Comparison of ENCODE assay signal across 37 cellular contexts in the genomic region with DNA sequence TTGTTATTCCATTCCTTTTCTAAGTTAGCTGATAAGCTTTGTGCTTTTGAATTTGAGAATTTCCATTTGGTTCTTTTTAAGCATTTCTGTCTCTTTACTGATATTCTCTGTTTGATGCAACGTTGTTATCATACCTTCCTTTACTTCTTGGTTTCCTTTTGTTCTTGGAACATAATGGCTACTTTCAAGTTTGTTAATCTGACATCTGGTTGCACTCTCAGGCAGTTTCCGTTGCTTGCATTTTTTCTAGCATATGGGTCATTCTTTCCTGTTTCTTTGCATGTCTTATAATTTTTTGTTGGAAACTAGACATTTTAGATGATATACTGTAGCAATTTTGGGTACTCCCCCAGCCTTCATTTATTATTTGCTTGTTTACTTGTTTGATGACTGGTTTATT. TPM values are rescaled to one million over a fixed set of nuclear protein-coding genes. Genes with fewer than 3 reads are reported as not detected.
DNase-seq lines count a peak whose midpoint lies in the region; ATAC-seq, FAIRE-seq and TF ChIP-seq lines count a peak whose summit lies in the region.
"Had no signal": no experiment of that assay in that cellular context is flagged by ENCODE, and none has a peak within 500 bp of the region (broad histone marks: within the 10 kb centered on the region; RNA-seq: fewer than 3 reads in every experiment).

No MANE protein-coding gene starts in this region.

- intact Hi-C loops in left ventricle myocardium inferior (cut with micrococcal nuclease) (no loop called here), heart right ventricle (cut with DNase I) (no loop called here), endothelial cell of umbilical vein (cut with micrococcal nuclease) (no loop called here), gastrocnemius medialis (cut with DNase I; ENCODE audit: low total_unique reads) (no loop called here)

- FAIRE-seq in endothelial cell of umbilical vein (lab: Jason Lieb, UNC), result peak; percentile 44
- FAIRE-seq: astrocyte, HepG2 had no signal

- in situ Hi-C loops in gastrocnemius medialis (cut with MboI; ENCODE audit: low sequenced_read_pairs in 4 of 4), result no loop called here

- dilution Hi-C loops in endothelial cell of umbilical vein (cut with MboI; ENCODE audit: extremely low pct_ligation_motif_present, low sequenced_read_pairs), result no loop called here

- H3K4me3 ChIP-seq in left ventricle myocardium inferior (no peak overlapping the region), heart right ventricle (no peak overlapping the region), endothelial cell of umbilical vein (replicated peaks in 1 of 3; ENCODE audit: insufficient read depth in 1 of 3, low read depth in 1 of 3, low read length in 3 of 3) (no peak overlapping the region), gastrocnemius medialis (no peak overlapping the region)
- H3K4me3 ChIP-seq: dorsolateral prefrontal cortex, HAP-1, hepatocyte, left lung, SJSA1, spleen, thyroid gland had no signal

- DNase-seq in left ventricle myocardium inferior (no peak), heart right ventricle (no peak), WTC11 (ENCODE audit: low spot score) (no peak), endothelial cell of umbilical vein (ENCODE audit: low read depth, low spot score) (peak; percentile 74), gastrocnemius medialis (no peak), EL (no peak), NCI-H1105 treated with DMSO at 0.1 percent for 48 hours (lab: John Stamatoyannopoulos, UW) (no peak)
- no peak for DNase-seq in NK-92 treated with Interleukin-12 subunit alpha and Interleukin-12 subunit beta, amount 100 ng/mL, for 24 hours (lab: John Stamatoyannopoulos, UW)
- DNase-seq: activated naive CD4-positive, alpha-beta T cell treated with Interleukin-2 at 50 U/mL for 16 hours; C1 segment of cervical spinal cord; Calu3; dorsolateral prefrontal cortex; immature natural killer cell; Kasumi-1; left lung; naive thymus-derived CD8-positive, alpha-beta T cell; NCI-H1694 treated with DMSO at 0.1 percent for 48 hours; NCI-H2171 treated with DMSO at 0.1 percent for 48 hours; NCI-H524; right cardiac atrium; spleen; stimulated activated CD4-positive, alpha-beta T cell treated with anti-CD3 and anti-CD28 coated beads, Interleukin-4, amount 100 ng/mL, for 1 hour; stimulated activated naive CD4-positive, alpha-beta T cell treated with Interleukin-2 at 50 U/mL for 16 hours; T-helper 17 cell; thyroid gland had no signal

- H3K36me3 ChIP-seq in left ventricle myocardium inferior (peaks cover 64% of the 10 kb centered on the region), heart right ventricle (peaks cover 4 to 94% (median 44%) of the 10 kb centered on the region in 9 donors), endothelial cell of umbilical vein (ENCODE audit: control insufficient read depth in 2 of 2, extremely low read depth in 1 of 2, insufficient read depth in 2 of 2, low read length in 2 of 2) (peaks cover 13 to 29% of the 10 kb centered on the region in 2 experiments), gastrocnemius medialis (peaks cover 0 to 53% of the 10 kb centered on the region in 2 donors)

- H3K27ac ChIP-seq in left ventricle myocardium inferior (replicated peaks) (peak overlapping the region; percentile 36), heart right ventricle (peak overlapping the region in 2 of 10 donors; percentile 14 to 58), endothelial cell of umbilical vein (ENCODE audit: insufficient read depth, low read depth, low read length) (no peak overlapping the region), gastrocnemius medialis (peak overlapping the region in 3 of 4 donors; percentile 16 to 53 (median 17))
- H3K27ac ChIP-seq: dorsolateral prefrontal cortex, hepatocyte, HL-60, left lung, SJSA1, spleen, thyroid gland, VCaP had no signal

- no peaks in the 10 kb centered on the region for H3K4me1 Mint-ChIP-seq in WTC11

- POLR2A ChIA-PET in WTC11 (lab: Charles Lee) (no interaction called here), endothelial cell of umbilical vein (lab: Charles Lee) (no interaction called here)

- BruUV-seq in endothelial cell of umbilical vein (replicated peaks; lab: Mats Ljungman, UMichigan), result no TSS peak

- H3K4me1 ChIP-seq in left ventricle myocardium inferior, result peaks cover 43% of the 10 kb centered on the region
- peaks cover 6 to 48% (median 30%) of the 10 kb centered on the region in 9 donors for H3K4me1 ChIP-seq in heart right ventricle
- H3K4me1 ChIP-seq in endothelial cell of umbilical vein (ENCODE audit: control insufficient read depth, extremely low read depth, insufficient read depth, low read length), result peaks cover 7% of the 10 kb centered on the region
- H3K4me1 ChIP-seq in gastrocnemius medialis, result peaks cover 25 to 33% of the 10 kb centered on the region in 2 donors
- H3K4me1 ChIP-seq: left lung, SJSA1, thyroid gland had no signal

- no peaks in the 10 kb centered on the region for H3K9me3 ChIP-seq in left ventricle myocardium inferior (replicated peaks)
- H3K9me3 ChIP-seq in heart right ventricle, result no peaks in the 10 kb centered on the region
- H3K9me3 ChIP-seq in endothelial cell of umbilical vein (replicated peaks; ENCODE audit: control insufficient read depth, insufficient read depth, low read length), result no peaks in the 10 kb centered on the region
- no peaks in the 10 kb centered on the region for H3K9me3 ChIP-seq in gastrocnemius medialis
- H3K9me3 ChIP-seq: HAP-1, left lung, SJSA1, spleen, thyroid gland had no signal

- H3K4me2 ChIP-seq in endothelial cell of umbilical vein (ENCODE audit: insufficient read depth, low read length), result peak overlapping the region; percentile 8
- H3K4me2 ChIP-seq: hepatocyte had no signal

- no peaks in the 10 kb centered on the region for H3K27me3 Mint-ChIP-seq in WTC11 (ENCODE audit: low read depth)
- H3K27me3 Mint-ChIP-seq: central memory CD8-positive, alpha-beta T cell; naive thymus-derived CD8-positive, alpha-beta T cell; T-helper 17 cell had no signal

- TF ChIP-seq POLR2A in endothelial cell of umbilical vein (IDR thresholded peaks at IDR 0.05; ENCODE audit: low read depth, low read length) (no peak), gastrocnemius medialis (IDR thresholded peaks at IDR 0.05) (no peak)

- TF ChIP-seq CTCF in left ventricle myocardium inferior (IDR thresholded peaks at IDR 0.05; ENCODE audit: borderline replicate concordance), result no peak
- no peak for TF ChIP-seq CTCF in heart right ventricle (IDR thresholded peaks at IDR 0.05)
- TF ChIP-seq CTCF in WTC11 (IDR thresholded peaks at IDR 0.05), result no peak
- TF ChIP-seq CTCF in endothelial cell of umbilical vein (IDR thresholded peaks at IDR 0.05; ENCODE audit: extremely low read depth in 1 of 2, insufficient read depth in 1 of 2, low read depth in 1 of 2, low read length in 2 of 2), result no peak
- TF ChIP-seq CTCF in gastrocnemius medialis (IDR thresholded peaks at IDR 0.05 in 4 of 5, conservative IDR thresholded peaks at IDR 0.05 in 1 of 5), result no peak

- 59 to 67% methylated on average over 2 of the region's 2 CpGs for WGBS in heart right ventricle, 2 donors

- H3K9ac ChIP-seq in endothelial cell of umbilical vein (replicated peaks; ENCODE audit: extremely low read depth, insufficient read depth, low read length), result no peak overlapping the region

- H2AFZ ChIP-seq in endothelial cell of umbilical vein (ENCODE audit: low read depth, low read length), result no peak overlapping the region
- H2AFZ ChIP-seq: hepatocyte had no signal

- H4K20me1 ChIP-seq in endothelial cell of umbilical vein (replicated peaks; ENCODE audit: control insufficient read depth, extremely low read depth, insufficient read depth, low read length), result no peaks in the 10 kb centered on the region

- CTCF ChIA-PET in WTC11 (lab: Charles Lee), result no interaction called here
- CTCF ChIA-PET in endothelial cell of umbilical vein (lab: Charles Lee), result no interaction called here

- H3K27me3 ChIP-seq in left ventricle myocardium inferior (ENCODE audit: low read depth) (no peaks in the 10 kb centered on the region), heart right ventricle (no peaks in the 10 kb centered on the region), endothelial cell of umbilical vein (ENCODE audit: control insufficient read depth in 2 of 2, insufficient read depth in 2 of 2, low read length in 2 of 2) (no peaks in the 10 kb centered on the region), gastrocnemius medialis (no peaks in the 10 kb centered on the region)
- H3K27me3 ChIP-seq: dorsolateral prefrontal cortex, hepatocyte, left lung, SJSA1, spleen, thyroid gland had no signal

- ATAC-seq in heart right ventricle (no peak), WTC11 (no peak), gastrocnemius medialis (no peak)
- ATAC-seq: HepG2; left lung; naive thymus-derived CD8-positive, alpha-beta T cell; T-helper 17 cell had no signal

- peaks cover 15% of the 10 kb centered on the region for H3K79me2 ChIP-seq in endothelial cell of umbilical vein (ENCODE audit: control insufficient read depth, insufficient read depth, low read length)

- H3K9me3 Mint-ChIP-seq in WTC11, result peaks cover 6% of the 10 kb centered on the region
- H3K9me3 Mint-ChIP-seq: central memory CD8-positive, alpha-beta T cell; immature natural killer cell had no signal

- H3K27ac Mint-ChIP-seq in WTC11, result peak overlapping the region; percentile 19; the same call in 1 of the 2 replicates
- H3K27ac Mint-ChIP-seq: T-helper 17 cell had no signal

- no peak overlapping the region for H3K4me3 Mint-ChIP-seq in WTC11
- H3K4me3 Mint-ChIP-seq: central memory CD8-positive, alpha-beta T cell; immature natural killer cell; T-helper 17 cell had no signal

- H3K36me3 Mint-ChIP-seq in WTC11, result peaks cover 71% of the 10 kb centered on the region

- no peaks in the 10 kb centered on the region for H3K9me1 ChIP-seq in endothelial cell of umbilical vein (replicated peaks; ENCODE audit: control insufficient read depth, extremely low read depth, insufficient read depth, low read length)

RNA-seq across cellular contexts. Expression of gene CDC5L, which starts 12.5 kb away (rescaled TPM):
- total RNA-seq in left ventricle myocardium inferior (20.0 TPM), heart right ventricle (10 to 100 TPM; 17.5 to 26.5 (median 20.9) TPM), WTC11 (2021) (23.5 to 24.6 TPM (median 24.0 TPM) in 3 replicates), endothelial cell of umbilical vein (23.5 and 24.6 TPM in 2 replicates), gastrocnemius medialis (10 to 100 TPM; 26.3 to 30.3 (median 27.7) TPM)
- polyA plus RNA-seq in heart right ventricle (1 to 10 TPM; 5.4 to 9.3 TPM), endothelial cell of umbilical vein (6.0 and 6.9 TPM in 2 replicates)
- polyA plus RNA-seq in endothelial cell of umbilical vein (2011; cell fraction: cytosol; rRNA removed), result 10.4 and 10.6 TPM in 2 replicates
- polyA plus RNA-seq in endothelial cell of umbilical vein (2011; cell fraction: nucleus; rRNA removed), result 10.4 and 15.6 TPM in 2 replicates
- 12.1 and 16.9 TPM in 2 replicates for polyA plus RNA-seq in endothelial cell of umbilical vein (2012)
- 11.3 and 11.7 TPM in 2 replicates for polyA minus RNA-seq in endothelial cell of umbilical vein
- 18.5 TPM for polyA minus RNA-seq in endothelial cell of umbilical vein (2011; cell fraction: cytosol; rRNA and poly(A)+ RNA removed)
- polyA minus RNA-seq in endothelial cell of umbilical vein (2011; cell fraction: nucleus; rRNA and poly(A)+ RNA removed), result 11.6 and 15.8 TPM in 2 replicates

RNA-seq across cellular contexts. Expression of gene SPATS1, which starts 57.5 kb away (rescaled TPM):
- total RNA-seq in left ventricle myocardium inferior (not detected), heart right ventricle (not detected), WTC11 (2021) (not detected in 3 replicates), endothelial cell of umbilical vein (not detected in 2 replicates), gastrocnemius medialis (not detected)
- polyA plus RNA-seq in heart right ventricle (not detected), endothelial cell of umbilical vein (not detected in 2 replicates)
- not detected in 2 replicates for polyA plus RNA-seq in endothelial cell of umbilical vein (2011; cell fraction: cytosol; rRNA removed)
- not detected in 2 replicates for polyA plus RNA-seq in endothelial cell of umbilical vein (2011; cell fraction: nucleus; rRNA removed)
- not detected in 2 replicates for polyA plus RNA-seq in endothelial cell of umbilical vein (2012)
- polyA minus RNA-seq in endothelial cell of umbilical vein, result not detected in 2 replicates
- polyA minus RNA-seq in endothelial cell of umbilical vein (2011; cell fraction: cytosol; rRNA and poly(A)+ RNA removed), result not detected
- not detected in 2 replicates for polyA minus RNA-seq in endothelial cell of umbilical vein (2011; cell fraction: nucleus; rRNA and poly(A)+ RNA removed)
- total RNA-seq: astrocyte; Calu3; Daoy; hepatocyte; HepG2; mesenteric fat pad; naive thymus-derived CD8-positive, alpha-beta T cell; osteoblast; right cardiac atrium; SJSA1; spleen; T-helper 17 cell; thyroid gland had no signal
- polyA plus RNA-seq: AG04450; hepatocyte; HepG2; immature natural killer cell; naive thymus-derived CD8-positive, alpha-beta T cell; right cardiac atrium; spleen had no signal
